ENCODE assay signal across 1 cellular context in the genomic region with DNA sequence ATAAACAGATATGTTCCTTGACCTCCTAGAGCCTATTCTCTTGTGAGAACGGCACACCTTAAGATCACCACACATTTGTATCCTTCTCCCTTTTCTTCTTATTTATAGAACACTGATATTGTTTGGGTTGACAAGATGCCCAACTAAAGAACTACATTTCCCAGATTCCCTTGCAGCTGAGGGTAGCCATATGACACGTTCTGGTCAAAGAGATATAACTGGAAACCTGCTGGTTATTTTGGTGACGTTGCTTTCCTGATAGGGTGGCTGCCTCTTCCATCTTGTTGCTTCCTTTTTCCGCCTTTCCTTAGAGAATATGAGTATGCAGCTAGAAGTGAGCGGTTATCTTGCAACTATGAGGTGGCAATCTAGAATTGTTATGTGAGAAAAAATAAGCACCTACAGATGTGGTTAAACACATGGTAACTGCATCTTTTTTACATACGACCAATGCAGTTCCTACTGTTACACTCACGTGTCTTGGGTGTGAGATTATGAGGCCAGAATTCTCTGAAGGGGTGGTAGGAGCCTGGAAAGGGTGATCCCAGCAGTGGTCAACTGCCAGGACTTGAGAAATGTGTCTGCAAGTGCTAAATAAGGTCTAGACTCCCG.
TF ChIP-seq lines count a peak whose summit lies in the region.

No MANE protein-coding gene starts in this region.

TF ChIP-seq in SK-N-SH treated with all-trans-retinoic acid at 6 μM for 48 hours, 23 proteins besides CTCF, POLR2A, EP300 and RAD21 (continued from another document):
- TF ChIP-seq TSHZ2 (CRISPR knock-in tag; IDR thresholded peaks at IDR 0.05) (no peak), ISL1 (CRISPR knock-in tag; IDR thresholded peaks at IDR 0.05) (no peak), POU6F1 (CRISPR knock-in tag; IDR thresholded peaks at IDR 0.05; ENCODE audit: borderline replicate concordance, low read depth) (no peak), PPARA (CRISPR knock-in tag; IDR thresholded peaks at IDR 0.05; ENCODE audit: borderline replicate concordance) (no peak)
